In the genomic region with DNA sequence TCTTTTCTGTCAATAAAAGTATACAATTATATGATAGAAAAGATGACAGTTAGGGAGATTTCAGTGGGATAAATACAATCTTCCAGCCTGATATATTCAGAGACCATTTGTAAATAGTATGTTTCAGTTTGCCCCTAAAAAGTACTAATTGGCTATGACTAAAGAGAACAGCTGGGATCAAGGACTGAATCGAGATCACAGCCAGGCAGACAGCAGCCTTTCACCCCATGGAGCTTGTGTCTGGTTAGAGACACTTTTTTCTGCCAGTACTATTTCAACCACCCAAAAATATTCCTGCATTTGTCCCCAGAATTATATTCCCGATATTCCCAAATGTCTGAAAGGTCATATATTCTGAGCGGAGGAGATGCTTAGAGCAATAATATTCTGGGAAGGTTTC, we compare ENCODE assay signal across 34 cellular contexts.
"Had no signal": no experiment of that assay in that cellular context is flagged by ENCODE, and none has a peak within 500 bp of the region (broad histone marks: within the 10 kb centered on the region; RNA-seq: fewer than 3 reads in every experiment).

No MANE protein-coding gene starts in this region.

- H3K9ac ChIP-seq: neural progenitor cell, parathyroid adenoma had no signal

- H2AFZ ChIP-seq: neural progenitor cell, parathyroid adenoma had no signal

- H3K79me2 ChIP-seq: parathyroid adenoma had no signal

- H3K9me3 ChIP-seq: psoas muscle, sigmoid colon, suprapubic skin, tibial artery had no signal

- H3K27me3 ChIP-seq: brain microvascular endothelial cell, dorsolateral prefrontal cortex, neural progenitor cell, sigmoid colon, suprapubic skin, tibial artery had no signal

- H3K4me1 Mint-ChIP-seq: activated naive CD4-positive, alpha-beta T cell treated with anti-CD3 and anti-CD28 coated beads, Interleukin-2, amount 10 ng/mL, durations not matched to agents 7 days and 5 days; activated naive CD8-positive, alpha-beta T cell treated with anti-CD3 and anti-CD28 coated beads, Interleukin-2, amount 10 ng/mL, durations not matched to agents 7 days and 5 days; memory B cell; naive thymus-derived CD8-positive, alpha-beta T cell; stimulated activated naive B cell treated with anti-CD40 and anti-IgM and Interleukin-4, amounts not matched to agents 10 μg/mL and 1 μg/mL and 100 μg/mL, for 72 hours had no signal

- DNase-seq: activated CD4-positive, alpha-beta T cell treated with anti-CD3 and anti-CD28 coated beads for 48 hours; activated CD4-positive, alpha-beta T cell treated with anti-CD3 and anti-CD28 coated beads, Interleukin-2, amount 50 U/mL, for 48 hours; activated CD8-positive, alpha-beta memory T cell treated with anti-CD3 and anti-CD28 coated beads for 24 hours; activated effector memory CD4-positive, alpha-beta T cell treated with anti-CD3 and anti-CD28 coated beads, Interleukin-2, amount 50 U/mL, for 16 hours; activated naive CD4-positive, alpha-beta T cell treated with anti-CD3 and anti-CD28 coated beads, Interleukin-2, amount 10 ng/mL, durations not matched to agents 7 days and 5 days; activated naive CD8-positive, alpha-beta T cell treated with anti-CD3 and anti-CD28 coated beads, Interleukin-2, amount 10 ng/mL, durations not matched to agents 7 days and 5 days; amniotic stem cell; brain microvascular endothelial cell; dorsolateral prefrontal cortex; effector memory CD4-positive, alpha-beta T cell; foreskin fibroblast; head of caudate nucleus; hippocampal formation; kidney; left colon; midbrain; naive thymus-derived CD8-positive, alpha-beta T cell; occipital lobe; psoas muscle; sigmoid colon; stimulated activated CD4-positive, alpha-beta T cell treated with anti-CD3 and anti-CD28 coated beads, Interleukin-15, amount 100 ng/mL, for 24 hours; stimulated activated CD4-positive, alpha-beta T cell treated with anti-CD3 and anti-CD28 coated beads, Interleukin-2, amount 100 ng/mL, for 24 hours; stimulated activated naive B cell treated with anti-CD40 and anti-IgM and Interleukin-4, amounts not matched to agents 10 μg/mL and 1 μg/mL and 100 μg/mL, for 72 hours; T-helper 9 cell; tibial artery had no signal

- H3K27ac Mint-ChIP-seq: activated naive CD4-positive, alpha-beta T cell treated with anti-CD3 and anti-CD28 coated beads, Interleukin-2, amount 10 ng/mL, durations not matched to agents 7 days and 5 days; activated naive CD8-positive, alpha-beta T cell treated with anti-CD3 and anti-CD28 coated beads, Interleukin-2, amount 10 ng/mL, durations not matched to agents 7 days and 5 days; activated T-helper 1 cell treated with anti-CD3 and anti-CD28 coated beads, Interleukin-12 subunit alpha, Interleukin-12 subunit beta, Interleukin-2, Interleukin-4 antibody, amounts not matched to agents 30 ng/mL and 10 ng/mL and 1 ng/mL, durations not matched to agents 14 hours and 24 hours and 36 hours; memory B cell; naive thymus-derived CD8-positive, alpha-beta T cell; neural progenitor cell; stimulated activated naive B cell treated with anti-CD40 and anti-IgM and Interleukin-4, amounts not matched to agents 10 μg/mL and 1 μg/mL and 100 μg/mL, for 72 hours had no signal

- H3K27me3 Mint-ChIP-seq: activated naive CD4-positive, alpha-beta T cell treated with anti-CD3 and anti-CD28 coated beads, Interleukin-2, amount 10 ng/mL, durations not matched to agents 7 days and 5 days; activated naive CD8-positive, alpha-beta T cell treated with anti-CD3 and anti-CD28 coated beads, Interleukin-2, amount 10 ng/mL, durations not matched to agents 7 days and 5 days; memory B cell; stimulated activated naive B cell treated with anti-CD40 and anti-IgM and Interleukin-4, amounts not matched to agents 10 μg/mL and 1 μg/mL and 100 μg/mL, for 72 hours had no signal

- ATAC-seq: activated CD4-positive, CD25-positive, alpha-beta regulatory T cell treated with anti-CD3 and anti-CD28 coated beads, Interleukin-2, amount 50 U/mL, for 24 hours; left colon; naive thymus-derived CD8-positive, alpha-beta T cell; psoas muscle; stimulated activated naive B cell treated with anti-CD40 and anti-IgM and Interleukin-4, amounts not matched to agents 10 μg/mL and 1 μg/mL and 100 μg/mL, for 72 hours had no signal

- H3K4me1 ChIP-seq: neural progenitor cell, parathyroid adenoma, psoas muscle, sigmoid colon, suprapubic skin, tibial artery had no signal

- H3K27ac ChIP-seq: brain microvascular endothelial cell, coronary artery, dorsolateral prefrontal cortex, neural progenitor cell, parathyroid adenoma, psoas muscle, sigmoid colon, suprapubic skin, tibial artery, VCaP had no signal

- H3K36me3 Mint-ChIP-seq: activated naive CD4-positive, alpha-beta T cell treated with anti-CD3 and anti-CD28 coated beads, Interleukin-2, amount 10 ng/mL, durations not matched to agents 7 days and 5 days; activated naive CD8-positive, alpha-beta T cell treated with anti-CD3 and anti-CD28 coated beads, Interleukin-2, amount 10 ng/mL, durations not matched to agents 7 days and 5 days; memory B cell; naive thymus-derived CD8-positive, alpha-beta T cell; neural progenitor cell; stimulated activated naive B cell treated with anti-CD40 and anti-IgM and Interleukin-4, amounts not matched to agents 10 μg/mL and 1 μg/mL and 100 μg/mL, for 72 hours had no signal

- H3K36me3 ChIP-seq: brain microvascular endothelial cell, neural progenitor cell, sigmoid colon, suprapubic skin, tibial artery had no signal

- H3K9me3 Mint-ChIP-seq: activated naive CD4-positive, alpha-beta T cell treated with anti-CD3 and anti-CD28 coated beads, Interleukin-2, amount 10 ng/mL, durations not matched to agents 7 days and 5 days; activated naive CD8-positive, alpha-beta T cell treated with anti-CD3 and anti-CD28 coated beads, Interleukin-2, amount 10 ng/mL, durations not matched to agents 7 days and 5 days; activated T-helper 1 cell treated with anti-CD3 and anti-CD28 coated beads, Interleukin-12 subunit alpha, Interleukin-12 subunit beta, Interleukin-2, Interleukin-4 antibody, amounts not matched to agents 30 ng/mL and 10 ng/mL and 1 ng/mL, durations not matched to agents 14 hours and 24 hours and 36 hours; neural progenitor cell had no signal

- H3K4me3 ChIP-seq: coronary artery, dorsolateral prefrontal cortex, neural progenitor cell, psoas muscle, sigmoid colon, smooth muscle cell, suprapubic skin, tibial artery had no signal

- H3K4me2 ChIP-seq: neural progenitor cell, smooth muscle cell had no signal

- H3K4me3 Mint-ChIP-seq: activated naive CD4-positive, alpha-beta T cell treated with anti-CD3 and anti-CD28 coated beads, Interleukin-2, amount 10 ng/mL, durations not matched to agents 7 days and 5 days; activated naive CD8-positive, alpha-beta T cell treated with anti-CD3 and anti-CD28 coated beads, Interleukin-2, amount 10 ng/mL, durations not matched to agents 7 days and 5 days; activated T-helper 1 cell treated with anti-CD3 and anti-CD28 coated beads, Interleukin-12 subunit alpha, Interleukin-12 subunit beta, Interleukin-2, Interleukin-4 antibody, amounts not matched to agents 30 ng/mL and 10 ng/mL and 1 ng/mL, durations not matched to agents 14 hours and 24 hours and 36 hours; memory B cell; naive thymus-derived CD8-positive, alpha-beta T cell; neural progenitor cell; stimulated activated naive B cell treated with anti-CD40 and anti-IgM and Interleukin-4, amounts not matched to agents 10 μg/mL and 1 μg/mL and 100 μg/mL, for 72 hours had no signal
